In genomic region chr3:190764231-190764630, GRCh38 we compare ENCODE assay signal across 25 cellular contexts.
"Had no signal": no experiment of that assay in that cellular context is flagged by ENCODE, and none has a peak within 500 bp of the region (broad histone marks: within the 10 kb centered on the region; RNA-seq: fewer than 3 reads in every experiment).

No MANE protein-coding gene starts in this region.

- H3K9me3 Mint-ChIP-seq: dendritic cell treated with granulocyte-macrophage colony-stimulating factor and Interleukin-4, amounts not matched to agents 40 ng/mL and 50 ng/mL, for 4 days; endodermal cell had no signal

- H3K36me3 Mint-ChIP-seq: mesothelial cell of epicardium; naive B cell; naive thymus-derived CD8-positive, alpha-beta T cell had no signal

- H3K27me3 ChIP-seq: esophagus squamous epithelium, gastrocnemius medialis, heart right ventricle, left lung had no signal

- DNase-seq: cortex of kidney; effector CD8-positive, alpha-beta T cell; effector memory CD8-positive, alpha-beta T cell; endodermal cell; erythroblast; esophagus squamous epithelium; foreskin fibroblast; foreskin melanocyte; gastrocnemius medialis; glutamatergic neuron; head of caudate nucleus; heart right ventricle; hippocampal formation; left cardiac atrium; left lung; left ventricle myocardium superior; lower lobe of right lung; mesenchymal stem cell; mucosa of descending colon; naive B cell; naive thymus-derived CD8-positive, alpha-beta T cell had no signal

- H3K9me3 ChIP-seq: esophagus squamous epithelium, gastrocnemius medialis, heart right ventricle, left lung, lower lobe of right lung, mucosa of descending colon had no signal

- H3K27ac ChIP-seq: epithelial cell of prostate, esophagus squamous epithelium, gastrocnemius medialis, heart right ventricle, left lung, lower lobe of right lung had no signal

- ATAC-seq: effector memory CD8-positive, alpha-beta T cell; esophagus mucosa; gastrocnemius medialis; heart right ventricle; left cardiac atrium; left lung; left ventricle myocardium superior; lower lobe of right lung; mucosa of descending colon; naive thymus-derived CD8-positive, alpha-beta T cell had no signal

- H3K27ac Mint-ChIP-seq: dendritic cell treated with granulocyte-macrophage colony-stimulating factor and Interleukin-4, amounts not matched to agents 40 ng/mL and 50 ng/mL, for 4 days; effector memory CD8-positive, alpha-beta T cell; endodermal cell; mesothelial cell of epicardium; naive B cell had no signal

- H3K4me1 ChIP-seq: esophagus squamous epithelium, gastrocnemius medialis, heart right ventricle, left lung, lower lobe of right lung had no signal

- H3K4me3 ChIP-seq: esophagus squamous epithelium, gastrocnemius medialis, heart right ventricle, left lung, lower lobe of right lung, mucosa of descending colon had no signal

- H3K27me3 Mint-ChIP-seq: dendritic cell treated with granulocyte-macrophage colony-stimulating factor and Interleukin-4, amounts not matched to agents 40 ng/mL and 50 ng/mL, for 4 days; effector memory CD8-positive, alpha-beta T cell; naive B cell had no signal

- H3K4me3 Mint-ChIP-seq: dendritic cell treated with granulocyte-macrophage colony-stimulating factor and Interleukin-4, amounts not matched to agents 40 ng/mL and 50 ng/mL, for 4 days; effector memory CD8-positive, alpha-beta T cell; endodermal cell; mesothelial cell of epicardium; naive B cell; naive thymus-derived CD8-positive, alpha-beta T cell had no signal

- H3K4me1 Mint-ChIP-seq: naive B cell; naive thymus-derived CD8-positive, alpha-beta T cell had no signal

- H3K36me3 ChIP-seq: esophagus squamous epithelium, gastrocnemius medialis, heart right ventricle, left lung, lower lobe of right lung had no signal
